In the genomic region with DNA sequence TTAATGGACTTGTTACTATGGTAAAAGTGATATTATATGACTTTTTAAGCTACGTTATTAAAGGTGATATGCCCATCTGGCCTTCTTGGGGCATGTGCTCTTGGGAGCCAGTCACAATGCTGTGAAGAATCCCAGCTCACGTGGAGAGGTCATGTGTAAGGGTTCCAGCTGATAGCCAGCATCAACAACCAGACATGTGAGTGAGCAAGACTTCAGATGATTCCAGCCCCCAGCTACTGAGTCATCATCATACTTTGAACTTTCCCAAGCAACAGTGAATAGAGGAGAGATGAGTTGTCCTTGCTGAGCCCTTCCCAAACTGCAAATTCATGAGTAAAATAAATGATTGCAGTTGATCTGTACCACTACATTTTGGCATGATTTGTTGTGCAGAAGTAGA, we compare ENCODE assay signal across 20 cellular contexts.
A peak's percentile ranks its signal among the peaks of the same experiment; 100 is the strongest.
DNase-seq lines count a peak whose midpoint lies in the region; ATAC-seq and TF ChIP-seq lines count a peak whose summit lies in the region.
"Had no signal": no experiment of that assay in that cellular context is flagged by ENCODE, and none has a peak within 500 bp of the region (broad histone marks: within the 10 kb centered on the region; RNA-seq: fewer than 3 reads in every experiment).

No MANE protein-coding gene starts in this region.

- no peak overlapping the region for H2AK5ac ChIP-seq in IMR-90 (ENCODE audit: low read depth, low read length)

- TF ChIP-seq CTCF in IMR-90 (conservative IDR thresholded peaks at IDR 0.05; ENCODE audit: low read depth, low read length) (no peak), brain microvascular endothelial cell (IDR thresholded peaks at IDR 0.05; ENCODE audit: low read depth, low read length, missing control alignments) (no peak)

- no peak overlapping the region for H2AK9ac ChIP-seq in IMR-90 (replicated peaks; ENCODE audit: low read depth, low read length, poor library complexity)

- BruUV-seq in IMR-90 (replicated peaks; lab: Mats Ljungman, UMichigan): no TSS peak

- no peak overlapping the region for H4K8ac ChIP-seq in IMR-90 (ENCODE audit: low read depth in 2 of 2, low read length in 2 of 2)

- no peak for TF ChIP-seq POLR2A in IMR-90 (IDR thresholded peaks at IDR 0.05; ENCODE audit: low read depth, low read length)

- H2BK120ac ChIP-seq in IMR-90 (ENCODE audit: low read depth, low read length): no peak overlapping the region

- CTCF ChIA-PET in IMR-90 (lab: Yijun Ruan, JAX): no interaction called here

- H4K5ac ChIP-seq in IMR-90 (ENCODE audit: low read depth, low read length): no peak overlapping the region

- peaks cover 4% of the 10 kb centered on the region; the same call in 1 of the 2 replicates for H3K9me3 ChIP-seq in IMR-90 (ENCODE audit: control insufficient read depth, insufficient read depth, low read length)
- H3K9me3 ChIP-seq: colonic mucosa had no signal

- no peak overlapping the region for H2BK5ac ChIP-seq in IMR-90 (ENCODE audit: low read depth, low read length, poor library complexity, severe bottlenecking)

- H2AFZ ChIP-seq in IMR-90 (replicated peaks; ENCODE audit: low read length, poor library complexity): no peak overlapping the region
- H2AFZ ChIP-seq: neural progenitor cell had no signal

- H3K79me1 ChIP-seq in IMR-90 (ENCODE audit: low read depth in 1 of 2, low read length in 2 of 2): no peaks in the 10 kb centered on the region

- H4K20me1 ChIP-seq in IMR-90 (ENCODE audit: insufficient read depth, low read length): no peaks in the 10 kb centered on the region

- H3K18ac ChIP-seq in IMR-90 (ENCODE audit: low read depth, low read length): no peak overlapping the region

- H3K4me1 ChIP-seq in IMR-90 (ENCODE audit: control insufficient read depth, insufficient read depth, low read length): peaks cover 5% of the 10 kb centered on the region
- H3K4me1 ChIP-seq: colonic mucosa, neural progenitor cell had no signal

- ATAC-seq in IMR-90 (ENCODE audit: low read depth): no peak
- ATAC-seq: activated CD4-positive, CD25-positive, alpha-beta regulatory T cell treated with anti-CD3 and anti-CD28 coated beads, Interleukin-2, amount 50 U/mL, for 24 hours; activated CD8-positive, alpha-beta memory T cell treated with anti-CD3 and anti-CD28 coated beads, Interleukin-2, amount 10 ng/mL, durations not matched to agents 7 days and 5 days had no signal

- no peak overlapping the region for H3K4ac ChIP-seq in IMR-90 (ENCODE audit: low read depth, low read length)

- in situ Hi-C loops in IMR-90 (cut with MboI; ENCODE audit: low sequenced_read_pairs) (no loop called here), brain microvascular endothelial cell (cut with HindIII; ENCODE audit: low pct_ligation_motif_present, low sequenced_read_pairs) (no loop called here), G401 (cut with HindIII; ENCODE audit: low sequenced_read_pairs) (no loop called here)

- TF ChIP-seq RAD21 in IMR-90 (IDR thresholded peaks at IDR 0.05; ENCODE audit: low read length): no peak

- no peak overlapping the region for H3K4me2 ChIP-seq in IMR-90 (ENCODE audit: low read depth, low read length)
- H3K4me2 ChIP-seq: neural progenitor cell had no signal

- H3K23ac ChIP-seq in IMR-90 (ENCODE audit: low read depth, low read length): no peak overlapping the region

- H3K36me3 ChIP-seq in IMR-90 (ENCODE audit: control insufficient read depth, insufficient read depth, low read length) (no peaks in the 10 kb centered on the region), brain microvascular endothelial cell (replicated peaks) (no peaks in the 10 kb centered on the region)
- H3K36me3 ChIP-seq: colonic mucosa, neural progenitor cell had no signal

- intact Hi-C loops in IMR-90 (cut with micrococcal nuclease): no loop called here

- no peak overlapping the region for H3K56ac ChIP-seq in IMR-90 (ENCODE audit: extremely low read depth, insufficient read depth, low read length)

- no peak overlapping the region for H4K91ac ChIP-seq in IMR-90 (ENCODE audit: insufficient read depth, low read depth, low read length)

- POLR2A ChIA-PET in IMR-90 (lab: Charles Lee; ENCODE audit: unreplicated experiment): no interaction called here

- H3K27me3 ChIP-seq in IMR-90 (ENCODE audit: control insufficient read depth, insufficient read depth, low read length): no peaks in the 10 kb centered on the region
- H3K27me3 ChIP-seq in brain microvascular endothelial cell (replicated peaks): no peaks in the 10 kb centered on the region
- H3K27me3 ChIP-seq: colonic mucosa, neural progenitor cell had no signal

- 71% methylated on average over 1 of the region's 2 CpGs; no CpG with 5 or more reads in 1 of the 2 experiments for WGBS in IMR-90 (ENCODE audit: extremely low coverage in 2 of 2, insufficient read length in 1 of 2), 2 experiments

- H3K14ac ChIP-seq in IMR-90 (replicated peaks; ENCODE audit: low read depth, low read length): no peak overlapping the region

- no peaks in the 10 kb centered on the region for H3K9me1 ChIP-seq in IMR-90 (ENCODE audit: insufficient read depth, low read length)

- dilution Hi-C loops in IMR-90 (cut with HindIII; ENCODE audit: low sequenced_read_pairs, unreplicated experiment): no loop called here

- no peak overlapping the region for H2BK20ac ChIP-seq in IMR-90 (ENCODE audit: low read depth, low read length)

- no peak overlapping the region for H3K9ac ChIP-seq in IMR-90 (ENCODE audit: low read depth, low read length)
- H3K9ac ChIP-seq: neural progenitor cell had no signal

- DNase-seq in Daoy (ENCODE audit: low read depth) (peak; percentile 44), IMR-90 (peak; percentile 77), brain microvascular endothelial cell (peak; percentile 82), kidney tubule cell (ENCODE audit: low spot score) (peak; percentile 57), SK-N-DZ (ENCODE audit: low spot score) (no peak), ureter (ENCODE audit: low spot score) (no peak), GF-D8 (lab: John Stamatoyannopoulos, UW) (no peak), G401 (ENCODE audit: low spot score) (no peak)
- DNase-seq: activated CD8-positive, alpha-beta memory T cell treated with anti-CD3 and anti-CD28 coated beads, Interleukin-2, amount 10 ng/mL, durations not matched to agents 7 days and 5 days; aorta; colonic mucosa; DMS 273 treated with DMSO at 0.1 percent for 48 hours; head of caudate nucleus; KBM-7; kidney glomerular epithelial cell; NCI-H1105; retina; SHP77 treated with DMSO at 0.1 percent for 48 hours had no signal

- no peak overlapping the region for H2BK15ac ChIP-seq in IMR-90 (ENCODE audit: low read depth, low read length)

- H3K4me3 ChIP-seq in IMR-90 (ENCODE audit: insufficient read depth, low read depth, low read length) (no peak overlapping the region), brain microvascular endothelial cell (ENCODE audit: low read depth, low read length) (no peak overlapping the region)
- H3K4me3 ChIP-seq: colonic mucosa, neural progenitor cell had no signal

- H3K27ac ChIP-seq in IMR-90 (ENCODE audit: insufficient read depth, low read length) (no peak overlapping the region), brain microvascular endothelial cell (peak overlapping the region; percentile 62)
- H3K27ac ChIP-seq: colonic mucosa, neural progenitor cell had no signal

TF ChIP-seq in IMR-90, 13 proteins besides CTCF, POLR2A, EP300 and RAD21:
- no peak for TF ChIP-seq NFE2L2 (IDR thresholded peaks at IDR 0.05; ENCODE audit: low read depth, low read length)
- peak; percentile 58 for TF ChIP-seq USF2 (IDR thresholded peaks at IDR 0.05; ENCODE audit: low read depth, low read length)

Comparison
In these comparisons a context has a peak if more than half of its experiments do, and no peak if none do; other contexts are left out.
1. DNase-seq: peak in Daoy (single experiment), IMR-90 (single experiment), brain microvascular endothelial cell (single experiment) and kidney tubule cell (single experiment); none in SK-N-DZ (single experiment), ureter (single experiment), GF-D8 (single experiment) and G401 (single experiment).